ENCODE assay signal across 17 cellular contexts in genomic region chr9:121901616-121902015, GRCh38.
DNase-seq lines count a peak whose midpoint lies in the region; ATAC-seq and TF ChIP-seq lines count a peak whose summit lies in the region.
"Had no signal": no experiment of that assay in that cellular context is flagged by ENCODE, and none has a peak within 500 bp of the region (broad histone marks: within the 10 kb centered on the region; RNA-seq: fewer than 3 reads in every experiment).

No MANE protein-coding gene starts in this region.

- peaks cover 4% of the 10 kb centered on the region for H3K4me1 Mint-ChIP-seq in endodermal cell

- H3K4me3 ChIP-seq in OCI-LY1 (ENCODE audit: low read depth, low read length, poor library complexity, severe bottlenecking) (no peak overlapping the region), endodermal cell (ENCODE audit: low read length) (no peak overlapping the region), osteoblast (ENCODE audit: insufficient read depth, low read length) (no peak overlapping the region)
- H3K4me3 ChIP-seq: A549 had no signal

- H3K4me1 ChIP-seq in OCI-LY1 (ENCODE audit: insufficient read depth, low read length, severe bottlenecking) (peaks cover 22% of the 10 kb centered on the region), endodermal cell (ENCODE audit: control insufficient read depth, insufficient read depth, low read length) (peaks cover 3% of the 10 kb centered on the region), osteoblast (ENCODE audit: insufficient read depth, low read length) (peaks cover 36% of the 10 kb centered on the region)
- H3K4me1 ChIP-seq: A549 had no signal

- no peaks in the 10 kb centered on the region for H3K36me3 Mint-ChIP-seq in endodermal cell (ENCODE audit: low read depth)
- H3K36me3 Mint-ChIP-seq: IgD-negative memory B cell had no signal

- H3K4me2 ChIP-seq in OCI-LY1 (ENCODE audit: low read length) (no peak overlapping the region), osteoblast (ENCODE audit: insufficient read depth, low read length) (peak overlapping the region; percentile 46)
- H3K4me2 ChIP-seq: A549 had no signal

- H3K9me3 ChIP-seq in OCI-LY1 (ENCODE audit: low read length): peaks cover 18% of the 10 kb centered on the region
- peaks cover 10% of the 10 kb centered on the region for H3K9me3 ChIP-seq in endodermal cell (ENCODE audit: control insufficient read depth, low read length)
- no peaks in the 10 kb centered on the region for H3K9me3 ChIP-seq in osteoblast (ENCODE audit: low read depth, low read length)

- no peak for ATAC-seq in GM21619 (IDR thresholded peaks at IDR 0.05; ENCODE audit: unreplicated experiment)
- ATAC-seq: A549, HCT116 had no signal

- no peak overlapping the region for H3K27ac Mint-ChIP-seq in endodermal cell

- no peaks in the 10 kb centered on the region for H3K9me2 ChIP-seq in OCI-LY1 (ENCODE audit: low read depth, low read length)

- no peak overlapping the region for H3K4me3 Mint-ChIP-seq in endodermal cell

- 96 to 100% methylated on average over 2 to 3 of the region's 3 CpGs for WGBS in endodermal cell (ENCODE audit: insufficient coverage in 1 of 2, insufficient read length in 1 of 2), 2 experiments

- H4K20me1 ChIP-seq in OCI-LY1 (ENCODE audit: insufficient read depth, low read length) (no peaks in the 10 kb centered on the region), osteoblast (ENCODE audit: insufficient read depth, low read length) (no peaks in the 10 kb centered on the region)

- DNase-seq in EH (ENCODE audit: low read depth) (peak; percentile 22), endodermal cell (peak; percentile 8), osteoblast (ENCODE audit: insufficient read length, low spot score, missing footprints) (no peak), activated gamma-delta T cell treated with Interleukin-2 at 50 U/mL for 16 hours (no peak), SIG-M5 treated with dmso at 0.1 percent for 504 hours (lab: John Stamatoyannopoulos, UW; ENCODE audit: unreplicated experiment) (no peak)
- DNase-seq in activated CD4-positive, alpha-beta T cell treated with anti-CD3 and anti-CD28 coated beads, Interleukin-2, amount 50 U/mL, for 4 hours: no peak
- DNase-seq: C1 segment of cervical spinal cord, DND-41, NCI-H1417, NCI-H187 treated with DMSO at 0.1 percent for 48 hours, NCI-H446, NCI-H748 treated with DMSO at 0.1 percent for 48 hours had no signal

- H3K79me2 ChIP-seq in OCI-LY1 (ENCODE audit: insufficient read depth, low read length): no peaks in the 10 kb centered on the region
- no peaks in the 10 kb centered on the region for H3K79me2 ChIP-seq in osteoblast (ENCODE audit: insufficient read depth, low read length)

- peaks cover 8% of the 10 kb centered on the region for H3K9me3 Mint-ChIP-seq in endodermal cell

- no peaks in the 10 kb centered on the region for H3F3A ChIP-seq in OCI-LY1 (ENCODE audit: insufficient read depth, low read length)

- H3K27me3 ChIP-seq in OCI-LY1 (ENCODE audit: insufficient read depth, low read length) (no peaks in the 10 kb centered on the region), endodermal cell (ENCODE audit: control insufficient read depth, insufficient read depth, low read length, poor library complexity, severe bottlenecking) (peaks cover 12% of the 10 kb centered on the region), osteoblast (ENCODE audit: insufficient read depth, low read length) (no peaks in the 10 kb centered on the region)

- H2AFZ ChIP-seq in OCI-LY1 (ENCODE audit: low read length) (no peak overlapping the region), osteoblast (ENCODE audit: low read length) (no peak overlapping the region)

- no peaks in the 10 kb centered on the region for H3K36me3 ChIP-seq in OCI-LY1 (ENCODE audit: insufficient read depth, low read length)
- no peaks in the 10 kb centered on the region for H3K36me3 ChIP-seq in endodermal cell (ENCODE audit: control insufficient read depth, insufficient read depth, low read length)
- H3K36me3 ChIP-seq in osteoblast (ENCODE audit: insufficient read depth, low read length): no peaks in the 10 kb centered on the region

- peaks cover 16% of the 10 kb centered on the region for H3K27me3 Mint-ChIP-seq in endodermal cell (ENCODE audit: insufficient read depth)
- H3K27me3 Mint-ChIP-seq: IgD-negative memory B cell had no signal

- H3K9ac ChIP-seq in OCI-LY1 (ENCODE audit: low read length) (no peak overlapping the region), endodermal cell (ENCODE audit: extremely low read depth, low read length, poor library complexity, severe bottlenecking) (no peak overlapping the region)

- TF ChIP-seq CTCF in OCI-LY1 (IDR thresholded peaks at IDR 0.05; ENCODE audit: low read length): no peak
- no peak for TF ChIP-seq CTCF in endodermal cell (conservative IDR thresholded peaks at IDR 0.05)
- no peak for TF ChIP-seq CTCF in osteoblast (IDR thresholded peaks at IDR 0.05; ENCODE audit: extremely low read depth, low read depth, low read length)

- H3K27ac ChIP-seq in OCI-LY1 (ENCODE audit: low read depth, low read length, poor library complexity, severe bottlenecking) (peak overlapping the region; percentile 52), endodermal cell (ENCODE audit: low read depth, low read length) (no peak overlapping the region), osteoblast (ENCODE audit: low read depth, low read length) (peak overlapping the region; percentile 94)
- H3K27ac ChIP-seq: A549 had no signal

Comparison
In these comparisons a context has a peak if more than half of its experiments do, and no peak if none do; other contexts are left out.
1. DNase-seq: peak in EH (single experiment) and endodermal cell (single experiment); none in osteoblast (single experiment), activated CD4-positive, alpha-beta T cell treated with anti-CD3 and anti-CD28 coated beads, Interleukin-2, amount 50 U/mL, for 4 hours (0 of 2), activated gamma-delta T cell treated with Interleukin-2 at 50 U/mL for 16 hours (single experiment) and SIG-M5 treated with dmso at 0.1 percent for 504 hours (single experiment).